21 cellular contexts compared by ENCODE assay signal in the genomic region with DNA sequence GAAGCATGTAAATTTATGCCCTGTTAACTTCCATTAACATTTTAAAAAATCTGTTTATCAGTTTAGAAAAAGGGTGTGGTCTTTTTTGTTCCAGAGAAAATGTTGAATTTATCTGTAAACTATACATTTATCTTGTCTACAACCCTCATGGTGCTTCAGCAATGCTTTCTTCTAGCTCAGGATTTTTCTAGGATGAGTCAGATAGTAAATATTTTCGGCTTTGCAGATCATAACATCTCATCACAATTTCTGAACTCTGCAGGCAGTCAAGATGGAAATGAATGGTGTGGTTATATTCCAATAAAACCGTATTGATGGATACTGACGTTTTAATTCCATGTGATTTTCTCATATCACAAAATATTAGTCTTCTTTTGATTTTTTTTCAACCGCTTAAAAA.
"Had no signal": no experiment of that assay in that cellular context is flagged by ENCODE, and none has a peak within 500 bp of the region (broad histone marks: within the 10 kb centered on the region; RNA-seq: fewer than 3 reads in every experiment).

No MANE protein-coding gene starts in this region.

- DNase-seq: activated CD4-positive, alpha-beta T cell treated with anti-CD3 and anti-CD28 coated beads for 48 hours; activated CD8-positive, alpha-beta memory T cell treated with anti-CD3 and anti-CD28 coated beads, Interleukin-2, amount 50 U/mL, for 48 hours; activated CD8-positive, alpha-beta T cell treated with anti-CD3 and anti-CD28 coated beads, Interleukin-2, amount 10 ng/mL, durations not matched to agents 7 days and 5 days; activated naive CD4-positive, alpha-beta T cell treated with anti-CD3 and anti-CD28 coated beads for 36 hours; adrenal gland; body of pancreas; central memory CD4-positive, alpha-beta T cell; effector memory CD8-positive, alpha-beta T cell; erythroblast; hypothalamus; left cardiac atrium; naive thymus-derived CD4-positive, alpha-beta T cell; retina; tibial artery had no signal

- H3K27me3 ChIP-seq: body of pancreas, neutrophil had no signal

- H3K4me3 Mint-ChIP-seq: activated CD8-positive, alpha-beta T cell treated with anti-CD3 and anti-CD28 coated beads, Interleukin-2, amount 10 ng/mL, durations not matched to agents 7 days and 5 days; activated naive CD4-positive, alpha-beta T cell treated with anti-CD3 and anti-CD28 coated beads for 36 hours; dendritic cell treated with granulocyte-macrophage colony-stimulating factor and Interleukin-4, amounts not matched to agents 40 ng/mL and 50 ng/mL, for 4 days; effector memory CD8-positive, alpha-beta T cell; naive thymus-derived CD4-positive, alpha-beta T cell; stimulated activated effector memory CD8-positive, alpha-beta T cell treated with anti-CD3 and anti-CD28 coated beads, Interleukin-12 subunit alpha, Interleukin-12 subunit beta, amount 100 ng/mL, for 72 hours; T-helper 1 cell treated with Interleukin-12 subunit alpha and Interleukin-12 subunit beta and Interleukin-4 antibody, amounts not matched to agents 30 μg/mL and 1 μg/mL, for 36 hours; WTC11 had no signal

- H3K9me3 Mint-ChIP-seq: activated naive CD4-positive, alpha-beta T cell treated with anti-CD3 and anti-CD28 coated beads for 36 hours; dendritic cell treated with granulocyte-macrophage colony-stimulating factor and Interleukin-4, amounts not matched to agents 40 ng/mL and 50 ng/mL, for 4 days; effector memory CD8-positive, alpha-beta T cell; naive thymus-derived CD4-positive, alpha-beta T cell; stimulated activated effector memory CD8-positive, alpha-beta T cell treated with anti-CD3 and anti-CD28 coated beads, Interleukin-12 subunit alpha, Interleukin-12 subunit beta, amount 100 ng/mL, for 72 hours; T-helper 1 cell treated with Interleukin-12 subunit alpha and Interleukin-12 subunit beta and Interleukin-4 antibody, amounts not matched to agents 30 μg/mL and 1 μg/mL, for 36 hours; WTC11 had no signal

- H3K4me3 ChIP-seq: adrenal gland, body of pancreas, lung, skin epidermis, tibial artery had no signal

- H3K9me3 ChIP-seq: adrenal gland, body of pancreas, neutrophil, tibial artery had no signal

- H3K27ac ChIP-seq: adrenal gland, body of pancreas, neutrophil, skin epidermis, tibial artery had no signal

- H3K4me1 ChIP-seq: adrenal gland, body of pancreas, tibial artery had no signal

- H3K4me1 Mint-ChIP-seq: stimulated activated effector memory CD8-positive, alpha-beta T cell treated with anti-CD3 and anti-CD28 coated beads, Interleukin-12 subunit alpha, Interleukin-12 subunit beta, amount 100 ng/mL, for 72 hours had no signal

- H3K36me3 Mint-ChIP-seq: stimulated activated effector memory CD8-positive, alpha-beta T cell treated with anti-CD3 and anti-CD28 coated beads, Interleukin-12 subunit alpha, Interleukin-12 subunit beta, amount 100 ng/mL, for 72 hours; WTC11 had no signal

- H3K36me3 ChIP-seq: adrenal gland, neutrophil, tibial artery had no signal

- ATAC-seq: activated CD8-positive, alpha-beta T cell treated with anti-CD3 and anti-CD28 coated beads, Interleukin-2, amount 10 ng/mL, durations not matched to agents 7 days and 5 days; body of pancreas; effector memory CD8-positive, alpha-beta T cell; left cardiac atrium; naive thymus-derived CD4-positive, alpha-beta T cell; stimulated activated effector memory CD8-positive, alpha-beta T cell treated with anti-CD3 and anti-CD28 coated beads, Interleukin-12 subunit alpha, Interleukin-12 subunit beta, amount 100 ng/mL, for 72 hours; WTC11 had no signal

- H3K27me3 Mint-ChIP-seq: dendritic cell treated with granulocyte-macrophage colony-stimulating factor and Interleukin-4, amounts not matched to agents 40 ng/mL and 50 ng/mL, for 4 days had no signal

- H3K27ac Mint-ChIP-seq: activated CD8-positive, alpha-beta T cell treated with anti-CD3 and anti-CD28 coated beads, Interleukin-2, amount 10 ng/mL, durations not matched to agents 7 days and 5 days; activated naive CD4-positive, alpha-beta T cell treated with anti-CD3 and anti-CD28 coated beads for 36 hours; dendritic cell treated with granulocyte-macrophage colony-stimulating factor and Interleukin-4, amounts not matched to agents 40 ng/mL and 50 ng/mL, for 4 days; effector memory CD8-positive, alpha-beta T cell; naive thymus-derived CD4-positive, alpha-beta T cell; stimulated activated effector memory CD8-positive, alpha-beta T cell treated with anti-CD3 and anti-CD28 coated beads, Interleukin-12 subunit alpha, Interleukin-12 subunit beta, amount 100 ng/mL, for 72 hours; T-helper 1 cell treated with Interleukin-12 subunit alpha and Interleukin-12 subunit beta and Interleukin-4 antibody, amounts not matched to agents 30 μg/mL and 1 μg/mL, for 36 hours; WTC11 had no signal
